ENCODE assay signal across 8 cellular contexts in genomic region chr16:70289229-70290098, GRCh38. TPM values are rescaled to one million over a fixed set of nuclear protein-coding genes. Genes with fewer than 3 reads are reported as not detected.
DNase-seq lines count a peak whose midpoint lies in the region; ATAC-seq and TF ChIP-seq lines count a peak whose summit lies in the region.

AARS1 (minus strand) TSS chr16:70289506; CDS start chr16:70282763, 6,743 bp downstream.

- TF ChIP-seq EP300 in esophagus muscularis mucosa (IDR thresholded peaks at IDR 0.05): no peak

- DNase-seq in DMS53 treated with DMSO at 0.1 percent for 48 hours (lab: John Stamatoyannopoulos, UW; ENCODE audit: unreplicated experiment): peak; percentile 91
- peak; percentile 95 to 98 (median 96) for DNase-seq in Peyer's patch
- peak; percentile 96 to 98 for DNase-seq in activated T-cell treated with anti-CD3 and anti-CD28 coated beads, Interleukin-2, amount 50 U/mL, for 72 hours
- DNase-seq in esophagus muscularis mucosa (ENCODE audit: extremely low spot score): peak; percentile 100
- DNase-seq in myocyte (ENCODE audit: low read depth): peak; percentile 100
- peak; percentile 89 to 93 for DNase-seq in stimulated activated CD8-positive, alpha-beta memory T cell treated with anti-CD3 and anti-CD28 coated beads, Interleukin-7, amount 100 ng/mL, for 48 hours (ENCODE audit: extremely low read depth in 1 of 2, low read depth in 1 of 2)

- intact Hi-C loops in esophagus muscularis mucosa (cut with DNase I): loop anchor here (10.0 kb wide), 1 partner anchor 55 kb away; the partner anchor contains the start of gene DDX19A

- peaks cover 17% of the 10 kb centered on the region for H3K4me1 ChIP-seq in KMS-11 (ENCODE audit: low read depth, poor library complexity, severe bottlenecking)
- H3K4me1 ChIP-seq in Peyer's patch: peaks cover 0 to 15% (median 2%) of the 10 kb centered on the region in 4 donors
- peaks cover 13 to 34% (median 30%) of the 10 kb centered on the region in 4 donors for H3K4me1 ChIP-seq in esophagus muscularis mucosa

- no peaks in the 10 kb centered on the region for H4K20me1 ChIP-seq in KMS-11 (ENCODE audit: insufficient read depth)

- no peaks in the 10 kb centered on the region for H3K27me3 Mint-ChIP-seq in activated T-cell treated with anti-CD3 and anti-CD28 coated beads, Interleukin-2, amount 50 U/mL, for 72 hours (ENCODE audit: low read depth)

- H3K27me3 ChIP-seq in KMS-11 (ENCODE audit: insufficient read depth, low read depth) (no peaks in the 10 kb centered on the region), Peyer's patch (no peaks in the 10 kb centered on the region), esophagus muscularis mucosa (no peaks in the 10 kb centered on the region)

- peak; percentile 98 for ATAC-seq in GM21737 (IDR thresholded peaks at IDR 0.05; ENCODE audit: unreplicated experiment)
- ATAC-seq in activated T-cell treated with anti-CD3 and anti-CD28 coated beads, Interleukin-2, amount 50 U/mL, for 72 hours (replicated peaks in 1 of 2): peak; percentile 99

- no peaks in the 10 kb centered on the region for H3K36me3 ChIP-seq in KMS-11 (ENCODE audit: insufficient read depth)
- H3K36me3 ChIP-seq in Peyer's patch: no peaks in the 10 kb centered on the region
- H3K36me3 ChIP-seq in esophagus muscularis mucosa: peaks cover 2 to 13% (median 7%) of the 10 kb centered on the region in 4 donors

- H3K36me3 Mint-ChIP-seq in activated T-cell treated with anti-CD3 and anti-CD28 coated beads, Interleukin-2, amount 50 U/mL, for 72 hours (ENCODE audit: insufficient read depth in 2 of 2): peaks cover 7 to 19% of the 10 kb centered on the region in 2 donors

- TF ChIP-seq CTCF in KMS-11 (conservative IDR thresholded peaks at IDR 0.05; ENCODE audit: low read depth, low read length) (no peak), Peyer's patch (IDR thresholded peaks at IDR 0.05) (peak in 1 of 6 experiments; percentile 19), esophagus muscularis mucosa (IDR thresholded peaks at IDR 0.05) (peak in 1 of 3 experiments; percentile 4)

- peak within 1 kb of the TSS; percentile 87 for H3K9ac ChIP-seq in KMS-11

- H3K4me3 ChIP-seq in KMS-11 (IDR thresholded peaks at IDR 0.05; ENCODE audit: insufficient read depth, low read depth, low read length): no peak within 1 kb of the TSS
- peak within 1 kb of the TSS; percentile 47 to 82 (median 76) for H3K4me3 ChIP-seq in Peyer's patch
- peak within 1 kb of the TSS; percentile 79 to 95 (median 84) for H3K4me3 ChIP-seq in esophagus muscularis mucosa

- H3K27ac Mint-ChIP-seq in activated T-cell treated with anti-CD3 and anti-CD28 coated beads, Interleukin-2, amount 50 U/mL, for 72 hours: peak within 1 kb of the TSS; percentile 99

- H3K79me2 ChIP-seq in KMS-11 (ENCODE audit: insufficient read depth, low read depth): peaks cover 47% of the 10 kb centered on the region

- peak within 1 kb of the TSS; percentile 82 for H3K27ac ChIP-seq in KMS-11
- H3K27ac ChIP-seq in Peyer's patch: peak within 1 kb of the TSS; percentile 87 to 95 (median 93)
- peak within 1 kb of the TSS; percentile 93 to 99 (median 96) for H3K27ac ChIP-seq in esophagus muscularis mucosa (replicated peaks in 1 of 4)

- H3K4me2 ChIP-seq in KMS-11: peak within 1 kb of the TSS; percentile 64

- H3K9me3 Mint-ChIP-seq in activated T-cell treated with anti-CD3 and anti-CD28 coated beads, Interleukin-2, amount 50 U/mL, for 72 hours: no peaks in the 10 kb centered on the region

- 3% methylated on average over 21 of the region's 53 CpGs for WGBS in esophagus muscularis mucosa

- H3K4me1 Mint-ChIP-seq in activated T-cell treated with anti-CD3 and anti-CD28 coated beads, Interleukin-2, amount 50 U/mL, for 72 hours (ENCODE audit: low read depth): peaks cover 42% of the 10 kb centered on the region

- TF ChIP-seq POLR2A in Peyer's patch (IDR thresholded peaks at IDR 0.05): peak; percentile 89 to 94
- peak; percentile 87 for TF ChIP-seq POLR2A in esophagus muscularis mucosa (IDR thresholded peaks at IDR 0.05; ENCODE audit: low read depth)

- H2AFZ ChIP-seq in KMS-11 (ENCODE audit: low read depth): peak within 1 kb of the TSS; percentile 79

- no peaks in the 10 kb centered on the region for H3K9me3 ChIP-seq in Peyer's patch
- no peaks in the 10 kb centered on the region for H3K9me3 ChIP-seq in esophagus muscularis mucosa

- peak within 1 kb of the TSS; percentile 88 to 98 for H3K4me3 Mint-ChIP-seq in activated T-cell treated with anti-CD3 and anti-CD28 coated beads, Interleukin-2, amount 50 U/mL, for 72 hours

RNA-seq across cellular contexts. Expression of gene AARS1, which starts in this region (rescaled TPM):
- total RNA-seq in Peyer's patch: 100 to 1,000 TPM in 1 of 4 donors, 10 to 100 TPM in 3; 30.3 to 102 (median 59.1) TPM
- 100 to 1,000 TPM; 273 to 308 TPM for total RNA-seq in activated T-cell treated with anti-CD3 and anti-CD28 coated beads, Interleukin-2, amount 50 U/mL, for 72 hours
- 100 to 1,000 TPM in 1 of 4 donors, 10 to 100 TPM in 3; 67.1 to 101 (median 87.2) TPM for total RNA-seq in esophagus muscularis mucosa
- 91.5 and 92.1 TPM in 2 replicates for total RNA-seq in myocyte
- polyA plus RNA-seq in myocyte (2012): 133 TPM
